ENCODE assay signal across 1 cellular context in genomic region chr3:25674670-25675069, GRCh38.
TF ChIP-seq lines count a peak whose summit lies in the region.

No MANE protein-coding gene starts in this region.

TF ChIP-seq in HepG2, 621 proteins besides CTCF, POLR2A, EP300 and RAD21:
- TF ChIP-seq HNF1A (IDR thresholded peaks at IDR 0.05; ENCODE audit: low read depth) (no peak), HNF1A (CRISPR knock-in tag; IDR thresholded peaks at IDR 0.05; ENCODE audit: borderline replicate concordance) (no peak), KMT2A (CRISPR knock-in tag; IDR thresholded peaks at IDR 0.05) (no peak), ZNF34 (CRISPR knock-in tag; IDR thresholded peaks at IDR 0.05; ENCODE audit: borderline replicate concordance) (no peak), SETDB1 (CRISPR knock-in tag; IDR thresholded peaks at IDR 0.05; ENCODE audit: borderline replicate concordance) (no peak)
